Comparison of ENCODE assay signal across 13 cellular contexts in genomic region chr1:9766759-9767442, GRCh38. TPM values are rescaled to one million over a fixed set of nuclear protein-coding genes. Genes with fewer than 3 reads are reported as not detected.
DNase-seq lines count a peak whose midpoint lies in the region; ATAC-seq and TF ChIP-seq lines count a peak whose summit lies in the region.
"Had no signal": no experiment of that assay in that cellular context is flagged by ENCODE, and none has a peak within 500 bp of the region (broad histone marks: within the 10 kb centered on the region; RNA-seq: fewer than 3 reads in every experiment).

No MANE protein-coding gene starts in this region.

- DNase-seq in Ammon's horn (ENCODE audit: low spot score) (peak; percentile 35), NCI-H460 (ENCODE audit: extremely low read depth, low read depth) (peak; percentile 36), endodermal cell (no peak), occipital lobe (lab: John Stamatoyannopoulos, UW) (peak; percentile 46), NCI-H1436 (lab: John Stamatoyannopoulos, UW) (no peak), NCI-H748 treated with DMSO at 0.1 percent for 48 hours (lab: John Stamatoyannopoulos, UW) (no peak), mesenteric fat pad (ENCODE audit: low spot score) (no peak)
- DNase-seq: activated CD4-positive, alpha-beta T cell treated with anti-CD3 and anti-CD28 coated beads for 48 hours; DND-41; left ventricle myocardium superior; NCI-H446 had no signal

- no peak overlapping the region for H3K4me3 Mint-ChIP-seq in endodermal cell

- no peaks in the 10 kb centered on the region for H3K4me1 Mint-ChIP-seq in endodermal cell

- no peaks in the 10 kb centered on the region for H3K9me3 Mint-ChIP-seq in endodermal cell

- H3K9ac ChIP-seq in endodermal cell (ENCODE audit: extremely low read depth, low read length, poor library complexity, severe bottlenecking) = no peak overlapping the region

- peak overlapping the region; percentile 7 for H3K27ac ChIP-seq in endodermal cell (ENCODE audit: low read depth, low read length)

- no peaks in the 10 kb centered on the region for H3K27me3 ChIP-seq in endodermal cell (ENCODE audit: control insufficient read depth, insufficient read depth, low read length, poor library complexity, severe bottlenecking)
- H3K27me3 ChIP-seq: adrenal gland had no signal

- peak overlapping the region; percentile 50 for H3K27ac Mint-ChIP-seq in endodermal cell

- no peak for ATAC-seq in GM21390 (IDR thresholded peaks at IDR 0.05; ENCODE audit: unreplicated experiment)
- ATAC-seq: left ventricle myocardium superior had no signal

- H3K4me1 ChIP-seq in endodermal cell (ENCODE audit: control insufficient read depth, insufficient read depth, low read length) = no peaks in the 10 kb centered on the region

- WGBS in endodermal cell (ENCODE audit: insufficient coverage in 1 of 2, insufficient read length in 1 of 2), 2 experiments = 90 to 96% methylated on average over 12 to 15 of the region's 15 CpGs

- H3K4me3 ChIP-seq in endodermal cell (ENCODE audit: low read length) = no peak overlapping the region
- H3K4me3 ChIP-seq: adrenal gland had no signal

- peaks cover 13% of the 10 kb centered on the region for H3K36me3 ChIP-seq in endodermal cell (ENCODE audit: control insufficient read depth, insufficient read depth, low read length)
- H3K36me3 ChIP-seq: adrenal gland had no signal

- no peaks in the 10 kb centered on the region for H3K27me3 Mint-ChIP-seq in endodermal cell (ENCODE audit: insufficient read depth)

- no peaks in the 10 kb centered on the region for H3K9me3 ChIP-seq in endodermal cell (ENCODE audit: control insufficient read depth, low read length)
- H3K9me3 ChIP-seq: adrenal gland had no signal

- TF ChIP-seq CTCF in endodermal cell (conservative IDR thresholded peaks at IDR 0.05) = no peak

- H3K36me3 Mint-ChIP-seq in endodermal cell (ENCODE audit: low read depth) = peaks cover 24% of the 10 kb centered on the region

RNA-seq across cellular contexts. Expression of gene CLSTN1, which starts 56.9 kb away (rescaled TPM):
- 22.1 and 24.4 TPM in 2 replicates for total RNA-seq in NCI-H460 (2014; rRNA removed; shearing (Covaris generic))
- polyA plus RNA-seq in NCI-H460 (2014; cell fraction: nucleus; rRNA removed) = 15.6 and 22.2 TPM in 2 replicates
- total RNA-seq in endodermal cell (100 to 1,000 TPM in 1 of 2 donors, 10 to 100 TPM in 1; 96.6 to 116 TPM), occipital lobe (129 TPM), mesenteric fat pad (43.6 TPM)
- polyA plus RNA-seq in endodermal cell (2013, experiment 1 of 2) = 119 TPM
- 110 TPM for polyA plus RNA-seq in endodermal cell (2013, experiment 2 of 2)

Comparison
In these comparisons a context has a peak if more than half of its experiments do, and no peak if none do; other contexts are left out.
1. DNase-seq: peak in Ammon's horn (single experiment), NCI-H460 (single experiment) and occipital lobe (single experiment); none in endodermal cell (single experiment), NCI-H1436 (single experiment), NCI-H748 treated with DMSO at 0.1 percent for 48 hours (single experiment) and mesenteric fat pad (single experiment).